ENCODE assay signal across 9 cellular contexts in the genomic region with DNA sequence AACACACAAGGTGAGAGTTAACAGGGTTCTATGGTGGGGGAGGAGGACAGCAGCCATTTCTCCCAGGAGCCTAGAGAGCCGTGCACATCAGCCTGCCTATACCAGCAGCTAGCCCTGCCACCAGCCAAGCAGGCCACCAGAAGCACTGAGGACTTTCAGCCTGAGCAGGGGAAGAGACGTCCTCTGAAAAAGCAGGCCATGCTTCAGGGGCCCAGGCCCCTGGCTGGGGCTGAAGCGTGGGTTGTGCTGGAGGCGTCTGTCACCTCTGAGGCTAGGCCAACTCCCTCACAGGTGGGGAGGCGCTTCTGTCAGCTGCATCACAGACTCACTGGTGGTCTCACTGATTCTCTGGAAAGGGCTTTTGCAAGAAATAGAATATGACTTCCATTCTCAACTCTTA. TPM values are rescaled to one million over a fixed set of nuclear protein-coding genes. Genes with fewer than 3 reads are reported as not detected.
"Had no signal": no experiment of that assay in that cellular context is flagged by ENCODE, and none has a peak within 500 bp of the region (broad histone marks: within the 10 kb centered on the region; RNA-seq: fewer than 3 reads in every experiment).

No MANE protein-coding gene starts in this region.

- H3K36me3 ChIP-seq: HAP-1 had no signal

- DNase-seq: GM23248, GOT3, H7, H9, HCEC 1CT, HFFc6 had no signal

- H3K4me1 ChIP-seq: HAP-1 had no signal

- H3K9me3 ChIP-seq: HAP-1 had no signal

- H2AFZ ChIP-seq: GM23248, GM23338 had no signal

- H3K9me3 Mint-ChIP-seq: GM23338, H9 had no signal

- H3K27ac Mint-ChIP-seq: GM23338, H9, HFFc6 had no signal

- ATAC-seq: GM23338, HCT116 had no signal

- H3K4me2 ChIP-seq: GM23338 had no signal

- H3K4me3 ChIP-seq: GM23248, GM23338, HAP-1 had no signal

- H3K9ac ChIP-seq: GM23248 had no signal

- H3K4me3 Mint-ChIP-seq: GM23338, H9, HFFc6 had no signal

- H3K27ac ChIP-seq: GM23248 had no signal

RNA-seq across cellular contexts. Expression of a gene that starts 16.3 kb away (rescaled TPM):
- total RNA-seq: GM23248, HFFc6 had no signal
- polyA plus RNA-seq: GM23248 had no signal
